In genomic region chr16:50842589-50842988, GRCh38 we compare ENCODE assay signal across 14 cellular contexts.
DNase-seq lines count a peak whose midpoint lies in the region; ATAC-seq and TF ChIP-seq lines count a peak whose summit lies in the region.
"Had no signal": no experiment of that assay in that cellular context is flagged by ENCODE, and none has a peak within 500 bp of the region (broad histone marks: within the 10 kb centered on the region; RNA-seq: fewer than 3 reads in every experiment).

No MANE protein-coding gene starts in this region.

- H3K18ac ChIP-seq in mesenchymal stem cell (ENCODE audit: low read depth in 1 of 2, low read length in 2 of 2), result no peak overlapping the region

- peaks cover 0 to 1% of the 10 kb centered on the region in 2 donors for H3K27me3 Mint-ChIP-seq in CD4-positive, alpha-beta memory T cell
- H3K27me3 Mint-ChIP-seq in activated T-helper 17 cell treated with anti-CD3 and anti-CD28 coated beads, Interleukin-2, amount 50 U/mL, for 72 hours, result peaks cover 10% of the 10 kb centered on the region

- no peak overlapping the region for H2BK15ac ChIP-seq in mesenchymal stem cell (ENCODE audit: low read depth, poor library complexity, severe bottlenecking)

- no peaks in the 10 kb centered on the region for H3K27me3 ChIP-seq in CD4-positive, alpha-beta memory T cell (ENCODE audit: insufficient read depth, low read length)
- peaks cover 0 to 62% of the 10 kb centered on the region in 2 experiments for H3K27me3 ChIP-seq in mesenchymal stem cell (ENCODE audit: control insufficient read depth in 1 of 2, insufficient read depth in 1 of 2, low read length in 2 of 2)
- H3K27me3 ChIP-seq: BLaER1, pancreas had no signal

- no peak overlapping the region for H3K27ac ChIP-seq in CD4-positive, alpha-beta memory T cell (ENCODE audit: low read depth, low read length)
- no peak overlapping the region for H3K27ac ChIP-seq in mesenchymal stem cell (ENCODE audit: low read length, poor library complexity, severe bottlenecking)
- H3K27ac ChIP-seq: BLaER1, pancreas, spleen, upper lobe of left lung had no signal

- 53% methylated on average over 3 of the region's 4 CpGs for WGBS in mesenchymal stem cell

- H4K8ac ChIP-seq in mesenchymal stem cell (ENCODE audit: low read length), result no peak overlapping the region

- H3K4ac ChIP-seq in mesenchymal stem cell (ENCODE audit: low read depth in 1 of 2, low read length in 2 of 2), result no peak overlapping the region

- H2AK5ac ChIP-seq in mesenchymal stem cell (ENCODE audit: low read length, severe bottlenecking), result no peak overlapping the region

- peak; percentile 97 for ATAC-seq in activated T-helper 17 cell treated with anti-CD3 and anti-CD28 coated beads, Interleukin-2, amount 50 U/mL, for 72 hours (replicated peaks)
- ATAC-seq: pancreas had no signal

- DNase-seq in A172 (ENCODE audit: low spot score), result peak; percentile 11
- no peak for DNase-seq in CD4-positive, alpha-beta memory T cell
- DNase-seq in mesenchymal stem cell, result peak; percentile 15
- DNase-seq in NCI-H2227 treated with DMSO at 0.1 percent for 48 hours (lab: John Stamatoyannopoulos, UW), result no peak
- no peak for DNase-seq in NCI-H2029 treated with DMSO at 0.1 percent for 48 hours (lab: John Stamatoyannopoulos, UW)
- DNase-seq in erythroblast (lab: John Stamatoyannopoulos, UW), result no peak
- DNase-seq: effector CD8-positive, alpha-beta T cell; NCI-H2171; pancreas; spleen had no signal

- no peaks in the 10 kb centered on the region for H3K36me3 ChIP-seq in CD4-positive, alpha-beta memory T cell (ENCODE audit: insufficient read depth, low read length)
- no peaks in the 10 kb centered on the region for H3K36me3 ChIP-seq in mesenchymal stem cell (ENCODE audit: control insufficient read depth in 1 of 2, insufficient read depth in 2 of 2, low read depth in 1 of 2, low read length in 2 of 2)
- H3K36me3 ChIP-seq: BLaER1, pancreas, spleen, upper lobe of left lung had no signal

- H3K27ac Mint-ChIP-seq in CD4-positive, alpha-beta memory T cell, result peak overlapping the region in 1 of 7 donors; percentile 12
- no peak overlapping the region for H3K27ac Mint-ChIP-seq in activated T-helper 17 cell treated with anti-CD3 and anti-CD28 coated beads, Interleukin-2, amount 50 U/mL, for 72 hours
- H3K27ac Mint-ChIP-seq: mesothelial cell of epicardium had no signal

- no peaks in the 10 kb centered on the region for H3K79me1 ChIP-seq in mesenchymal stem cell (replicated peaks; ENCODE audit: low read length, poor library complexity, severe bottlenecking)

- H3K4me3 Mint-ChIP-seq in CD4-positive, alpha-beta memory T cell, result peak overlapping the region in 6 of 8 donors; percentile 1 to 64 (median 22)
- H3K4me3 Mint-ChIP-seq in activated T-helper 17 cell treated with anti-CD3 and anti-CD28 coated beads, Interleukin-2, amount 50 U/mL, for 72 hours, result peak overlapping the region; percentile 33
- H3K4me3 Mint-ChIP-seq: mesothelial cell of epicardium had no signal

- intact Hi-C loops in CD4-positive, alpha-beta memory T cell (cut with micrococcal nuclease), result no loop called here

- H3K14ac ChIP-seq in mesenchymal stem cell (ENCODE audit: low read length in 2 of 2), result no peak overlapping the region

- H4K91ac ChIP-seq in mesenchymal stem cell (ENCODE audit: low read length), result no peak overlapping the region

- CTCF ChIA-PET in CD4-positive, alpha-beta memory T cell (lab: Charles Lee; ENCODE audit: partially characterized antibody), result no interaction called here

- no peaks in the 10 kb centered on the region for H3K36me3 Mint-ChIP-seq in CD4-positive, alpha-beta memory T cell
- H3K36me3 Mint-ChIP-seq in activated T-helper 17 cell treated with anti-CD3 and anti-CD28 coated beads, Interleukin-2, amount 50 U/mL, for 72 hours (ENCODE audit: low read depth), result no peaks in the 10 kb centered on the region
- H3K36me3 Mint-ChIP-seq: mesothelial cell of epicardium had no signal

- H3K4me1 ChIP-seq in CD4-positive, alpha-beta memory T cell (ENCODE audit: insufficient read depth, low read length), result peaks cover 6% of the 10 kb centered on the region
- peaks cover 23% of the 10 kb centered on the region for H3K4me1 ChIP-seq in mesenchymal stem cell (ENCODE audit: control insufficient read depth, insufficient read depth, low read depth, low read length)
- H3K4me1 ChIP-seq: BLaER1 had no signal

- H2BK120ac ChIP-seq in mesenchymal stem cell (ENCODE audit: low read depth, low read length), result no peak overlapping the region

- no peak overlapping the region for H3K4me2 ChIP-seq in mesenchymal stem cell (ENCODE audit: low read length, poor library complexity, severe bottlenecking)
- H3K4me2 ChIP-seq: BLaER1 had no signal

- no peak overlapping the region for H3K23ac ChIP-seq in mesenchymal stem cell (ENCODE audit: low read length in 2 of 2)

- POLR2A ChIA-PET in CD4-positive, alpha-beta memory T cell (lab: Charles Lee; ENCODE audit: partially characterized antibody), result no interaction called here

- H2AFZ ChIP-seq in mesenchymal stem cell (ENCODE audit: low read depth, low read length), result no peak overlapping the region

- no peak overlapping the region for H3K9ac ChIP-seq in mesenchymal stem cell (ENCODE audit: low read length)
- H3K9ac ChIP-seq: BLaER1 had no signal

- H2BK5ac ChIP-seq in mesenchymal stem cell (ENCODE audit: low read depth, low read length, poor library complexity, severe bottlenecking), result no peak overlapping the region

- no peak overlapping the region for H2BK12ac ChIP-seq in mesenchymal stem cell (ENCODE audit: low read length in 2 of 2)

- H3K9me3 ChIP-seq in CD4-positive, alpha-beta memory T cell (ENCODE audit: control insufficient read depth in 1 of 2, low read length in 2 of 2), result no peaks in the 10 kb centered on the region
- no peaks in the 10 kb centered on the region for H3K9me3 ChIP-seq in mesenchymal stem cell (ENCODE audit: control insufficient read depth, low read length)
- H3K9me3 ChIP-seq: BLaER1, pancreas, spleen, upper lobe of left lung had no signal

- TF ChIP-seq POLR2A in erythroblast (IDR thresholded peaks at IDR 0.05; ENCODE audit: low read length), result no peak

- H3K4me3 ChIP-seq in CD4-positive, alpha-beta memory T cell (ENCODE audit: low read length in 2 of 2), result no peak overlapping the region
- no peak overlapping the region for H3K4me3 ChIP-seq in mesenchymal stem cell (ENCODE audit: insufficient read depth in 1 of 2, low read depth in 1 of 2, low read length in 2 of 2)
- H3K4me3 ChIP-seq: BLaER1, pancreas, spleen, upper lobe of left lung had no signal

- no peaks in the 10 kb centered on the region for H3K9me3 Mint-ChIP-seq in CD4-positive, alpha-beta memory T cell
- H3K9me3 Mint-ChIP-seq in activated T-helper 17 cell treated with anti-CD3 and anti-CD28 coated beads, Interleukin-2, amount 50 U/mL, for 72 hours, result no peaks in the 10 kb centered on the region
- H3K9me3 Mint-ChIP-seq: mesothelial cell of epicardium had no signal

- H3K4me1 Mint-ChIP-seq in CD4-positive, alpha-beta memory T cell, result peaks cover 5 to 30% (median 16%) of the 10 kb centered on the region in 4 donors
- H3K4me1 Mint-ChIP-seq in activated T-helper 17 cell treated with anti-CD3 and anti-CD28 coated beads, Interleukin-2, amount 50 U/mL, for 72 hours, result peaks cover 17% of the 10 kb centered on the region
- H3K4me1 Mint-ChIP-seq: mesothelial cell of epicardium had no signal

Comparison
In these comparisons a context has a peak if more than half of its experiments do, and no peak if none do; other contexts are left out.
1. DNase-seq: peak in A172 (single experiment) and mesenchymal stem cell (single experiment); none in CD4-positive, alpha-beta memory T cell (0 of 5), NCI-H2227 treated with DMSO at 0.1 percent for 48 hours (single experiment), NCI-H2029 treated with DMSO at 0.1 percent for 48 hours (single experiment) and erythroblast (0 of 2).